14 cellular contexts compared by ENCODE assay signal in genomic region chr11:6328321-6328720, GRCh38.
"Had no signal": no experiment of that assay in that cellular context is flagged by ENCODE, and none has a peak within 500 bp of the region (broad histone marks: within the 10 kb centered on the region; RNA-seq: fewer than 3 reads in every experiment).

No MANE protein-coding gene starts in this region.

- DNase-seq: activated CD4-positive, alpha-beta T cell treated with anti-CD3 and anti-CD28 coated beads, Interleukin-2, amount 50 U/mL, for 4 hours; activated CD4-positive, CD25-positive, alpha-beta regulatory T cell treated with anti-CD3 and anti-CD28 coated beads, Interleukin-2, amount 50 U/mL, for 72 hours; activated naive CD4-positive, alpha-beta T cell treated with anti-CD3 and anti-CD28 coated beads for 36 hours; activated naive CD8-positive, alpha-beta T cell treated with anti-CD3 and anti-CD28 coated beads, Interleukin-2, amount 50 U/mL, for 24 hours; foreskin keratinocyte; immature natural killer cell; left colon; midbrain; psoas muscle; right lobe of liver; stomach; testis; upper lobe of right lung had no signal

- ATAC-seq: activated naive CD8-positive, alpha-beta T cell treated with anti-CD3 and anti-CD28 coated beads, Interleukin-2, amount 50 U/mL, for 24 hours; foreskin keratinocyte; left colon; psoas muscle; right lobe of liver; upper lobe of right lung had no signal

- H3K9me3 Mint-ChIP-seq: activated naive CD4-positive, alpha-beta T cell treated with anti-CD3 and anti-CD28 coated beads for 36 hours; activated naive CD8-positive, alpha-beta T cell treated with anti-CD3 and anti-CD28 coated beads, Interleukin-2, amount 50 U/mL, for 24 hours; activated T-helper 2 cell treated with anti-CD3 and anti-CD28 coated beads, Interferon-gamma antibody, Interleukin-2, Interleukin-4, amounts not matched to agents 10 μg/mL and 5 μg/mL and 100 μg/mL, durations not matched to agents 14 hours and 24 hours and 36 hours; immature natural killer cell had no signal

- H3K4me3 Mint-ChIP-seq: activated naive CD4-positive, alpha-beta T cell treated with anti-CD3 and anti-CD28 coated beads for 36 hours; activated naive CD8-positive, alpha-beta T cell treated with anti-CD3 and anti-CD28 coated beads, Interleukin-2, amount 50 U/mL, for 24 hours; immature natural killer cell had no signal

- H3K27ac Mint-ChIP-seq: activated naive CD4-positive, alpha-beta T cell treated with anti-CD3 and anti-CD28 coated beads for 36 hours; activated naive CD8-positive, alpha-beta T cell treated with anti-CD3 and anti-CD28 coated beads, Interleukin-2, amount 50 U/mL, for 24 hours; activated T-helper 2 cell treated with anti-CD3 and anti-CD28 coated beads, Interferon-gamma antibody, Interleukin-2, Interleukin-4, amounts not matched to agents 10 μg/mL and 5 μg/mL and 100 μg/mL, durations not matched to agents 14 hours and 24 hours and 36 hours; immature natural killer cell had no signal

- H3K4me1 Mint-ChIP-seq: immature natural killer cell had no signal
